16 cellular contexts compared by ENCODE assay signal in the genomic region with DNA sequence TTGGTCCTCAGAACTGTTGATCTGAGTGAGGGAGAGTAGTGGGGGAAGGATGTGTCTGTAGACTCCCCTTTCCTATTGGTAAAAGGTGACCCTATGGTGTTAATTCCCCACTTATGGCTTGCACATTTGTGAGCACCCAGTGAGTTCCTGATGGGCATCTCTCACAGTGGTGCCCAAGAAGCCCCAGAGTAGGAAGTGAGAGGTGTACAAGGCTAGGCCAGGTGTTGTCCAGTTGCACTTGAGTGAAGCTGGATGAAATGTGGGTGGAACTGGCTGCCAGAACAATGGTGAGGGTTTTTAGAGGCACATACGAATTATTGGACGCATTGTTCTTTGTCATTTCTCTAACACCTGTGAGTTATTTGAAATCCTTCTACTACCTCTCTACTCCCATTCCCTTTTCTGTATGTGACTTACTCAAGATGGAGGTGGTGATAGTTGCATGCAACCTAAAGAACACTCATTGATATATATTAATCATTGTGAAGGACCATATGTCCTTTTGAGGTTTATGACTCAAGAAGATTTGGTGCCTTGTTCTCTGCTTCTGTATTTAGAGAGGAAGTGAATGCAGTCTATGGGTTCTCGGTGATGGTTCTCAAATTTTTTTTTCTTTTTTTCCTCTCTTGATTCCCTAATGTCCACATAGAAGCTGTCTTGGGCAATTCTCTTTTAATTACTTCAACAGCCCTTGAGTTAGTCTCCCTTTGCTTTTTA.
DNase-seq lines count a peak whose midpoint lies in the region; ATAC-seq, FAIRE-seq and TF ChIP-seq lines count a peak whose summit lies in the region.
"Had no signal": no experiment of that assay in that cellular context is flagged by ENCODE, and none has a peak within 500 bp of the region (broad histone marks: within the 10 kb centered on the region; RNA-seq: fewer than 3 reads in every experiment).

No MANE protein-coding gene starts in this region.

- DNase-seq in GM12892 (ENCODE audit: insufficient read length) (no peak), germinal center (ENCODE audit: low spot score) (no peak), NCI-H2081 (lab: John Stamatoyannopoulos, UW) (no peak), DMS53 (lab: John Stamatoyannopoulos, UW) (no peak), GM19238 (ENCODE audit: insufficient read length, low spot score) (no peak)
- DNase-seq: GDM1; Kasumi-1; kidney glomerular epithelial cell; NCI-H2081 treated with DMSO at 0.1 percent for 48 hours; stimulated activated CD8-positive, alpha-beta memory T cell treated with anti-CD3 and anti-CD28 coated beads, Interleukin-4, amount 100 ng/mL, for 48 hours; upper lobe of right lung had no signal

- peak; percentile 78 for FAIRE-seq in GM12892 (lab: Jason Lieb, UNC)
- FAIRE-seq: A549 had no signal

- TF ChIP-seq POLR2A in GM12892 (IDR thresholded peaks at IDR 0.05; ENCODE audit: low read depth, low read length) = no peak

- ATAC-seq in GM19397 (IDR thresholded peaks at IDR 0.05; ENCODE audit: unreplicated experiment) (peak; percentile 49), HG02763 (IDR thresholded peaks at IDR 0.05; ENCODE audit: unreplicated experiment) (peak; percentile 38), HG03378 (IDR thresholded peaks at IDR 0.05; ENCODE audit: unreplicated experiment) (peak; percentile 56)
- ATAC-seq: A549; activated CD4-positive, CD25-positive, alpha-beta regulatory T cell treated with anti-CD3 and anti-CD28 coated beads, Interleukin-2, amount 50 U/mL, for 24 hours; upper lobe of right lung had no signal
